In the genomic region with DNA sequence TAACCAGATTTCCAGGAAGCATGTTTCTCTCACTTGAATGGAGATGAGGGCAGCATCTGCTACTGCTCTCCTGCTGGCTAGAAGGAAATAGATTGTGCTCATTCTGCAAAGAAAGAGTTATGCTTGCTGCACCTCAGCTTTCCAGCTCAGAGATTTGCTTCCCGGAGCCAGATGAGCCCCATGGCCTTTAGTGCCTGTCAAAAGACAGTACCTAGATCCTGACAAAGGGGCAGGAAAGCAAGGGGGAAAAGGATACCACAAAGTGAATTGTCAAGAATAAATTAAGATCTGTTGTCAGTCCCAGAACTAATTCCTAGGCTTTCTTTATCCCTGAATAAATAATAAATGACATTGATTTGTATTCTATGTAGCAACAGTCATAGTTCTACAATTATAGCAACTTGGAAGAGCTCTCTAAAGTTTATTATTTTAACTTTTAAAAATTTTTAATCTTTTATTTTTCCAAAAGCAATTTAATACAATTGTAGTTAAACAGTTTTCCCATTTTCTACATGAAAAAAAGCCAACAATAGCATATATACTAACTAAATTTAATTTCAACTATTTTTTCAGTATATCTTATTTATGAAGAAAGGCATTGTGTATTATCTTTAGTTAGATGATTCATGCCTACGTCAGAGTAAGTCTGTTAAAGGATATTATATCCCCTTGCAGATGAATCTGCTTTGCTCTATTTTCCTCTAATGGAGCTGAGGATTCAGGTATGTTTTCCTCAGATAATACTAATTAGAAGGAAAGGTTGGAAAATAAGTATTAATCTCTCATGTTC, we compare ENCODE assay signal across 1 cellular context.
TF ChIP-seq lines count a peak whose summit lies in the region.

No MANE protein-coding gene starts in this region.

TF ChIP-seq in SK-N-SH, 30 proteins besides CTCF, POLR2A, EP300 and RAD21 (continued from another document):
- TF ChIP-seq, protein P1, sequence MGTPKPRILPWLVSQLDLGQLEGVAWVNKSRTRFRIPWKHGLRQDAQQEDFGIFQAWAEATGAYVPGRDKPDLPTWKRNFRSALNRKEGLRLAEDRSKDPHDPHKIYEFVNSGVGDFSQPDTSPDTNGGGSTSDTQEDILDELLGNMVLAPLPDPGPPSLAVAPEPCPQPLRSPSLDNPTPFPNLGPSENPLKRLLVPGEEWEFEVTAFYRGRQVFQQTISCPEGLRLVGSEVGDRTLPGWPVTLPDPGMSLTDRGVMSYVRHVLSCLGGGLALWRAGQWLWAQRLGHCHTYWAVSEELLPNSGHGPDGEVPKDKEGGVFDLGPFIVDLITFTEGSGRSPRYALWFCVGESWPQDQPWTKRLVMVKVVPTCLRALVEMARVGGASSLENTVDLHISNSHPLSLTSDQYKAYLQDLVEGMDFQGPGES (IDR thresholded peaks at IDR 0.05; ENCODE audit: low read depth, low read length): no peak
- TF ChIP-seq, protein P2, sequence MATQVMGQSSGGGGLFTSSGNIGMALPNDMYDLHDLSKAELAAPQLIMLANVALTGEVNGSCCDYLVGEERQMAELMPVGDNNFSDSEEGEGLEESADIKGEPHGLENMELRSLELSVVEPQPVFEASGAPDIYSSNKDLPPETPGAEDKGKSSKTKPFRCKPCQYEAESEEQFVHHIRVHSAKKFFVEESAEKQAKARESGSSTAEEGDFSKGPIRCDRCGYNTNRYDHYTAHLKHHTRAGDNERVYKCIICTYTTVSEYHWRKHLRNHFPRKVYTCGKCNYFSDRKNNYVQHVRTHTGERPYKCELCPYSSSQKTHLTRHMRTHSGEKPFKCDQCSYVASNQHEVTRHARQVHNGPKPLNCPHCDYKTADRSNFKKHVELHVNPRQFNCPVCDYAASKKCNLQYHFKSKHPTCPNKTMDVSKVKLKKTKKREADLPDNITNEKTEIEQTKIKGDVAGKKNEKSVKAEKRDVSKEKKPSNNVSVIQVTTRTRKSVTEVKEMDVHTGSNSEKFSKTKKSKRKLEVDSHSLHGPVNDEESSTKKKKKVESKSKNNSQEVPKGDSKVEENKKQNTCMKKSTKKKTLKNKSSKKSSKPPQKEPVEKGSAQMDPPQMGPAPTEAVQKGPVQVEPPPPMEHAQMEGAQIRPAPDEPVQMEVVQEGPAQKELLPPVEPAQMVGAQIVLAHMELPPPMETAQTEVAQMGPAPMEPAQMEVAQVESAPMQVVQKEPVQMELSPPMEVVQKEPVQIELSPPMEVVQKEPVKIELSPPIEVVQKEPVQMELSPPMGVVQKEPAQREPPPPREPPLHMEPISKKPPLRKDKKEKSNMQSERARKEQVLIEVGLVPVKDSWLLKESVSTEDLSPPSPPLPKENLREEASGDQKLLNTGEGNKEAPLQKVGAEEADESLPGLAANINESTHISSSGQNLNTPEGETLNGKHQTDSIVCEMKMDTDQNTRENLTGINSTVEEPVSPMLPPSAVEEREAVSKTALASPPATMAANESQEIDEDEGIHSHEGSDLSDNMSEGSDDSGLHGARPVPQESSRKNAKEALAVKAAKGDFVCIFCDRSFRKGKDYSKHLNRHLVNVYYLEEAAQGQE (IDR thresholded peaks at IDR 0.05; ENCODE audit: low read depth, low read length): no peak
- TF ChIP-seq, protein P3, sequence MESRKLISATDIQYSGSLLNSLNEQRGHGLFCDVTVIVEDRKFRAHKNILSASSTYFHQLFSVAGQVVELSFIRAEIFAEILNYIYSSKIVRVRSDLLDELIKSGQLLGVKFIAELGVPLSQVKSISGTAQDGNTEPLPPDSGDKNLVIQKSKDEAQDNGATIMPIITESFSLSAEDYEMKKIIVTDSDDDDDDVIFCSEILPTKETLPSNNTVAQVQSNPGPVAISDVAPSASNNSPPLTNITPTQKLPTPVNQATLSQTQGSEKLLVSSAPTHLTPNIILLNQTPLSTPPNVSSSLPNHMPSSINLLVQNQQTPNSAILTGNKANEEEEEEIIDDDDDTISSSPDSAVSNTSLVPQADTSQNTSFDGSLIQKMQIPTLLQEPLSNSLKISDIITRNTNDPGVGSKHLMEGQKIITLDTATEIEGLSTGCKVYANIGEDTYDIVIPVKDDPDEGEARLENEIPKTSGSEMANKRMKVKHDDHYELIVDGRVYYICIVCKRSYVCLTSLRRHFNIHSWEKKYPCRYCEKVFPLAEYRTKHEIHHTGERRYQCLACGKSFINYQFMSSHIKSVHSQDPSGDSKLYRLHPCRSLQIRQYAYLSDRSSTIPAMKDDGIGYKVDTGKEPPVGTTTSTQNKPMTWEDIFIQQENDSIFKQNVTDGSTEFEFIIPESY (IDR thresholded peaks at IDR 0.05; ENCODE audit: borderline replicate concordance, low read depth): no peak
- peak; percentile 54; the same call in 1 of the 2 replicates for TF ChIP-seq FOSL2 (IDR thresholded peaks at IDR 0.05; ENCODE audit: borderline replicate concordance, low read depth)
- TF ChIP-seq, protein P4, sequence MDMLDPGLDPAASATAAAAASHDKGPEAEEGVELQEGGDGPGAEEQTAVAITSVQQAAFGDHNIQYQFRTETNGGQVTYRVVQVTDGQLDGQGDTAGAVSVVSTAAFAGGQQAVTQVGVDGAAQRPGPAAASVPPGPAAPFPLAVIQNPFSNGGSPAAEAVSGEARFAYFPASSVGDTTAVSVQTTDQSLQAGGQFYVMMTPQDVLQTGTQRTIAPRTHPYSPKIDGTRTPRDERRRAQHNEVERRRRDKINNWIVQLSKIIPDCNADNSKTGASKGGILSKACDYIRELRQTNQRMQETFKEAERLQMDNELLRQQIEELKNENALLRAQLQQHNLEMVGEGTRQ (IDR thresholded peaks at IDR 0.05; ENCODE audit: borderline replicate concordance, low read depth, low read length): no peak
- no peak for TF ChIP-seq CHD2 (IDR thresholded peaks at IDR 0.05; ENCODE audit: low read length, partially characterized antibody)
- no peak for TF ChIP-seq MAX (IDR thresholded peaks at IDR 0.05; ENCODE audit: low read depth)
- TF ChIP-seq PBX3 (IDR thresholded peaks at IDR 0.05): peak; percentile 47; the same call in 1 of the 2 replicates
- no peak for TF ChIP-seq RCOR1 (IDR thresholded peaks at IDR 0.05; ENCODE audit: low read length)
- TF ChIP-seq FOXM1 (IDR thresholded peaks at IDR 0.05; ENCODE audit: low read depth): no peak
- no peak for TF ChIP-seq SIN3A (IDR thresholded peaks at IDR 0.05; ENCODE audit: borderline replicate concordance, low read depth, low read length)
- TF ChIP-seq SMC3 (IDR thresholded peaks at IDR 0.05; ENCODE audit: low read depth, low read length): no peak
- TF ChIP-seq TEAD4 (IDR thresholded peaks at IDR 0.05; ENCODE audit: borderline replicate concordance, insufficient read depth): no peak
- TF ChIP-seq TCF12 (IDR thresholded peaks at IDR 0.05): peak; percentile 17; the same call in 1 of the 2 replicates
- TF ChIP-seq RFX5 (IDR thresholded peaks at IDR 0.05; ENCODE audit: low read length): no peak
- no peak for TF ChIP-seq POLR2AphosphoS5 (IDR thresholded peaks at IDR 0.05; ENCODE audit: low read depth, low read length)
- no peak for TF ChIP-seq GATA2 (CRISPR knock-in tag; IDR thresholded peaks at IDR 0.05)
- TF ChIP-seq EZH2phosphoT487 (IDR thresholded peaks at IDR 0.05; ENCODE audit: borderline replicate concordance, low read depth): no peak
- no peak for TF ChIP-seq YY1 (IDR thresholded peaks at IDR 0.05; ENCODE audit: low read depth)
- TF ChIP-seq JUND (IDR thresholded peaks at IDR 0.05): 0 out of 2 replicates have a peak, but pooled peaks have one; percentile 25
- no peak for TF ChIP-seq MEF2A (IDR thresholded peaks at IDR 0.05; ENCODE audit: borderline replicate concordance, low read depth)
- no peak for TF ChIP-seq GABPA (IDR thresholded peaks at IDR 0.05; ENCODE audit: low read depth)
